In genomic region chr13:34076943-34077703, GRCh38 we compare ENCODE assay signal across 8 cellular contexts.
DNase-seq lines count a peak whose midpoint lies in the region; ATAC-seq and TF ChIP-seq lines count a peak whose summit lies in the region.

No MANE protein-coding gene starts in this region.

- H4K20me1 ChIP-seq in PC-9 (ENCODE audit: insufficient read depth): no peaks in the 10 kb centered on the region
- no peaks in the 10 kb centered on the region for H4K20me1 ChIP-seq in smooth muscle cell (ENCODE audit: low read depth)

- POLR2A ChIA-PET in AG04450 (lab: Yijun Ruan, JAX) (no interaction called here), PC-9 (lab: Charles Lee; ENCODE audit: unreplicated experiment) (interaction anchor here (0.6 kb wide), 1 partner anchor 14 kb away, joined by 5 read pairs; no protein-coding TSS in a partner anchor)

- BruUV-seq in PC-9 (replicated peaks; lab: Mats Ljungman, UMichigan): no TSS peak

- H3K4me1 ChIP-seq in PC-9 (replicated peaks; ENCODE audit: insufficient read depth) (peaks cover 9% of the 10 kb centered on the region), foreskin keratinocyte (no peaks in the 10 kb centered on the region), smooth muscle cell (ENCODE audit: low read depth) (peaks cover 3% of the 10 kb centered on the region)

- H3K79me2 ChIP-seq in PC-9 (ENCODE audit: low read depth): no peaks in the 10 kb centered on the region
- H3K79me2 ChIP-seq in smooth muscle cell (ENCODE audit: low read depth): no peaks in the 10 kb centered on the region

- no peak overlapping the region for H3K9ac ChIP-seq in smooth muscle cell (ENCODE audit: low read depth)

- DNase-seq in AG04450 (ENCODE audit: low read depth, low spot score) (no peak), PC-9 (peak in 1 of 2 experiments; percentile 38), foreskin keratinocyte (peak in 1 of 2 donors; percentile 34), smooth muscle cell (lab: John Stamatoyannopoulos, UW; ENCODE audit: unreplicated experiment) (no peak), middle frontal gyrus (ENCODE audit: extremely low spot score, low spot score) (no peak)

- H3K27me3 ChIP-seq in AG04450 (ENCODE audit: control insufficient read depth, insufficient read depth, low read length): no peaks in the 10 kb centered on the region
- no peaks in the 10 kb centered on the region for H3K27me3 ChIP-seq in PC-9 (ENCODE audit: insufficient read depth, low read depth)
- no peaks in the 10 kb centered on the region for H3K27me3 ChIP-seq in foreskin keratinocyte
- no peaks in the 10 kb centered on the region for H3K27me3 ChIP-seq in smooth muscle cell (ENCODE audit: low read depth)

- CTCF ChIA-PET in AG04450 (lab: Charles Lee) (interaction anchor here (0.7 to 4.4 kb wide), 22 partner anchors 10 to 1081 kb away, joined by 3 to 62 read pairs (median 5); partner anchors contain the start of gene RFC3), PC-9 (lab: Charles Lee) (interaction anchor here (0.5 kb wide), 2 partner anchors 76 to 629 kb away, joined by 3 read pairs; no protein-coding TSS in a partner anchor)

- H3K9me3 ChIP-seq in AG04450 (ENCODE audit: control insufficient read depth, insufficient read depth, low read length): no peaks in the 10 kb centered on the region
- H3K9me3 ChIP-seq in PC-9 (ENCODE audit: insufficient read depth, low read depth): peaks cover 15% of the 10 kb centered on the region
- no peaks in the 10 kb centered on the region for H3K9me3 ChIP-seq in smooth muscle cell (replicated peaks; ENCODE audit: low read depth)

- no peaks in the 10 kb centered on the region for H3K9me2 ChIP-seq in PC-9 (ENCODE audit: insufficient read depth)

- H3K4me3 ChIP-seq in AG04450 (ENCODE audit: low read depth, low read length) (no peak overlapping the region), PC-9 (no peak overlapping the region), smooth muscle cell (no peak overlapping the region)

- 34% methylated on average over 4 of the region's 4 CpGs for WGBS in smooth muscle cell (ENCODE audit: low lambda C conversion rate)

- TF ChIP-seq CTCF in AG04450 (IDR thresholded peaks at IDR 0.05; ENCODE audit: low read depth, low read length) (peak; percentile 62), PC-9 (conservative IDR thresholded peaks at IDR 0.05) (peak; percentile 85), foreskin keratinocyte (conservative IDR thresholded peaks at IDR 0.05) (peak; percentile 88), smooth muscle cell (IDR thresholded peaks at IDR 0.05; ENCODE audit: borderline replicate concordance, insufficient read depth, poor library complexity, severe bottlenecking) (peak; percentile 60)

- peak overlapping the region; percentile 66; the same call in 1 of the 2 replicates for H2AFZ ChIP-seq in PC-9
- no peak overlapping the region for H2AFZ ChIP-seq in smooth muscle cell (ENCODE audit: low read depth)

- ATAC-seq in GM21515 (IDR thresholded peaks at IDR 0.05; ENCODE audit: unreplicated experiment) (peak; percentile 71), foreskin keratinocyte (peak; percentile 56), HG03378 (IDR thresholded peaks at IDR 0.05; ENCODE audit: unreplicated experiment) (no peak), HG02840 (IDR thresholded peaks at IDR 0.05; ENCODE audit: low FRiP score, unreplicated experiment) (no peak)

- H3K27ac ChIP-seq in AG04450 (ENCODE audit: low read depth, low read length): no peak overlapping the region
- no peak overlapping the region for H3K27ac ChIP-seq in PC-9
- no peak overlapping the region for H3K27ac ChIP-seq in foreskin keratinocyte
- H3K27ac ChIP-seq in smooth muscle cell (ENCODE audit: low read depth): no peak overlapping the region

- H3F3A ChIP-seq in PC-9 (ENCODE audit: insufficient read depth, low read depth) (no peaks in the 10 kb centered on the region; the same call in 1 of the 2 replicates), smooth muscle cell (ENCODE audit: low read depth) (no peaks in the 10 kb centered on the region)

- intact Hi-C loops in PC-9 (cut with micrococcal nuclease; ENCODE audit: unreplicated experiment): loop anchor here (5.0 kb wide), 4 partner anchors 80 to 1645 kb away; no protein-coding TSS in a partner anchor

- H3K36me3 ChIP-seq in PC-9 (ENCODE audit: low read depth) (no peaks in the 10 kb centered on the region), smooth muscle cell (ENCODE audit: low read depth) (no peaks in the 10 kb centered on the region)

- peak overlapping the region; percentile 62 for H3K4me2 ChIP-seq in PC-9
- peak overlapping the region; percentile 47 for H3K4me2 ChIP-seq in smooth muscle cell

Comparison
In these comparisons a context has a peak if more than half of its experiments do, and no peak if none do; other contexts are left out.
1. ATAC-seq: peak in GM21515 (single experiment) and foreskin keratinocyte (single experiment); none in HG03378 (single experiment) and HG02840 (single experiment).
2. Peak in every context shown above with its lines, with median percentiles within 50 percentile points of each other: CTCF ChIP-seq.